In genomic region chr10:26220901-26221300, GRCh38 we compare ENCODE assay signal across 9 cellular contexts. TPM values are rescaled to one million over a fixed set of nuclear protein-coding genes. Genes with fewer than 3 reads are reported as not detected.
"Had no signal": no experiment of that assay in that cellular context is flagged by ENCODE, and none has a peak within 500 bp of the region (broad histone marks: within the 10 kb centered on the region; RNA-seq: fewer than 3 reads in every experiment).

No MANE protein-coding gene starts in this region.

- H3K27ac Mint-ChIP-seq: H9, HFFc6, IgD-negative memory B cell had no signal

- H3K4me3 Mint-ChIP-seq: H9, HFFc6, IgD-negative memory B cell had no signal

- ATAC-seq: HCT116, HepG2 had no signal

- H2AFZ ChIP-seq: GM23248 had no signal

- DNase-seq: GM23248, HFFc6, KBM-7 had no signal

- H3K4me3 ChIP-seq: GM23248 had no signal

- H3K27ac ChIP-seq: GM23248, HL-60 had no signal

- H3K36me3 Mint-ChIP-seq: IgD-negative memory B cell had no signal

- H3K9ac ChIP-seq: GM23248 had no signal

RNA-seq across cellular contexts. Expression of gene GAD2, which starts 4.3 kb away (rescaled TPM):
- total RNA-seq: GM23248, HepG2, HFFc6, HT1080 had no signal
- polyA plus RNA-seq: GM23248, HepG2, IgD-negative memory B cell had no signal
